ENCODE assay signal across 1 cellular context in genomic region chr4:39205476-39205875, GRCh38.
TF ChIP-seq lines count a peak whose summit lies in the region.

No MANE protein-coding gene starts in this region.

TF ChIP-seq in GM12878, 131 proteins besides CTCF, POLR2A, EP300 and RAD21 (continued from another document):
- TF ChIP-seq SMC3 (IDR thresholded peaks at IDR 0.05; ENCODE audit: borderline replicate concordance, low read length) (no peak), TARDBP (IDR thresholded peaks at IDR 0.05; ENCODE audit: borderline replicate concordance) (no peak), SREBF1 (IDR thresholded peaks at IDR 0.05; ENCODE audit: low read length) (no peak), HDAC6 (IDR thresholded peaks at IDR 0.05; ENCODE audit: unreplicated experiment) (no peak), BCLAF1 (IDR thresholded peaks at IDR 0.05) (no peak)
